Comparison of ENCODE assay signal across 1 cellular context in the genomic region with DNA sequence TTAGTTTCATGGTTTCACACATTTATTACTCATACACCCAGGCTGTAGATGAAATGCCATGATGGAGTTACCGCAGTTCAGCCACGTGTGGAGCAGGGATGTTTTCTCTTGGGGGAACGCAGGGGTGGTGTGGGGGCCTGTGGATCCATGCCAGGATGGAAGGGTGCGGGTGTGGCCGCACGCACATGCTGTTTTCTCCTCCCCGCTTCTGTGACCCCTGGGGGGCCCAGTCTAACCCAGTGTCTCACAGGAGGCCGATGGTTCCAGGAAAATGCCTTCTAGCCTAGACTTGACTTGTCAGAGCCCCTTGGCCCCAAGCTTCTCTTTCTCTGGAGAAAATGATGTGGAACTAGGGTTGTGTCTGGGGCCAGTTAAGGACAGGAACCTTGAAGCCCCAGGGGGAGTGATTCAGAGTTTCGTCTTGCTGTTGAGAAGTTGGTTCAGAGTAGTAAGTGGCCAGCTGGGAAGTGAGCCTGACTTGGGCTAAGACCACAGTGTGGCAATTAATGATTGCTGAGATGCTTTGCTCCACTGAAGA.
A peak's percentile ranks its signal among the peaks of the same experiment; 100 is the strongest.
TF ChIP-seq lines count a peak whose summit lies in the region.

No MANE protein-coding gene starts in this region.

TF ChIP-seq in K562, 482 proteins besides CTCF, POLR2A, EP300 and RAD21 (continued from another document and continues in another):
- no peak for TF ChIP-seq SIX5 (IDR thresholded peaks at IDR 0.05; ENCODE audit: borderline replicate concordance in 1 of 2, insufficient read depth in 1 of 2, low read depth in 1 of 2, low read length in 2 of 2)
- TF ChIP-seq, protein P1, sequence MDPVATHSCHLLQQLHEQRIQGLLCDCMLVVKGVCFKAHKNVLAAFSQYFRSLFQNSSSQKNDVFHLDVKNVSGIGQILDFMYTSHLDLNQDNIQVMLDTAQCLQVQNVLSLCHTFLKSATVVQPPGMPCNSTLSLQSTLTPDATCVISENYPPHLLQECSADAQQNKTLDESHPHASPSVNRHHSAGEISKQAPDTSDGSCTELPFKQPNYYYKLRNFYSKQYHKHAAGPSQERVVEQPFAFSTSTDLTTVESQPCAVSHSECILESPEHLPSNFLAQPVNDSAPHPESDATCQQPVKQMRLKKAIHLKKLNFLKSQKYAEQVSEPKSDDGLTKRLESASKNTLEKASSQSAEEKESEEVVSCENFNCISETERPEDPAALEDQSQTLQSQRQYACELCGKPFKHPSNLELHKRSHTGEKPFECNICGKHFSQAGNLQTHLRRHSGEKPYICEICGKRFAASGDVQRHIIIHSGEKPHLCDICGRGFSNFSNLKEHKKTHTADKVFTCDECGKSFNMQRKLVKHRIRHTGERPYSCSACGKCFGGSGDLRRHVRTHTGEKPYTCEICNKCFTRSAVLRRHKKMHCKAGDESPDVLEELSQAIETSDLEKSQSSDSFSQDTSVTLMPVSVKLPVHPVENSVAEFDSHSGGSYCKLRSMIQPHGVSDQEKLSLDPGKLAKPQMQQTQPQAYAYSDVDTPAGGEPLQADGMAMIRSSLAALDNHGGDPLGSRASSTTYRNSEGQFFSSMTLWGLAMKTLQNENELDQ (CRISPR knock-in tag; IDR thresholded peaks at IDR 0.05; ENCODE audit: borderline replicate concordance), result no peak
- TF ChIP-seq, protein P2, sequence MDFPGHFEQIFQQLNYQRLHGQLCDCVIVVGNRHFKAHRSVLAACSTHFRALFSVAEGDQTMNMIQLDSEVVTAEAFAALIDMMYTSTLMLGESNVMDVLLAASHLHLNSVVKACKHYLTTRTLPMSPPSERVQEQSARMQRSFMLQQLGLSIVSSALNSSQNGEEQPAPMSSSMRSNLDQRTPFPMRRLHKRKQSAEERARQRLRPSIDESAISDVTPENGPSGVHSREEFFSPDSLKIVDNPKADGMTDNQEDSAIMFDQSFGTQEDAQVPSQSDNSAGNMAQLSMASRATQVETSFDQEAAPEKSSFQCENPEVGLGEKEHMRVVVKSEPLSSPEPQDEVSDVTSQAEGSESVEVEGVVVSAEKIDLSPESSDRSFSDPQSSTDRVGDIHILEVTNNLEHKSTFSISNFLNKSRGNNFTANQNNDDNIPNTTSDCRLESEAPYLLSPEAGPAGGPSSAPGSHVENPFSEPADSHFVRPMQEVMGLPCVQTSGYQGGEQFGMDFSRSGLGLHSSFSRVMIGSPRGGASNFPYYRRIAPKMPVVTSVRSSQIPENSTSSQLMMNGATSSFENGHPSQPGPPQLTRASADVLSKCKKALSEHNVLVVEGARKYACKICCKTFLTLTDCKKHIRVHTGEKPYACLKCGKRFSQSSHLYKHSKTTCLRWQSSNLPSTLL (IDR thresholded peaks at IDR 0.05), result no peak
- TF ChIP-seq, protein P3, sequence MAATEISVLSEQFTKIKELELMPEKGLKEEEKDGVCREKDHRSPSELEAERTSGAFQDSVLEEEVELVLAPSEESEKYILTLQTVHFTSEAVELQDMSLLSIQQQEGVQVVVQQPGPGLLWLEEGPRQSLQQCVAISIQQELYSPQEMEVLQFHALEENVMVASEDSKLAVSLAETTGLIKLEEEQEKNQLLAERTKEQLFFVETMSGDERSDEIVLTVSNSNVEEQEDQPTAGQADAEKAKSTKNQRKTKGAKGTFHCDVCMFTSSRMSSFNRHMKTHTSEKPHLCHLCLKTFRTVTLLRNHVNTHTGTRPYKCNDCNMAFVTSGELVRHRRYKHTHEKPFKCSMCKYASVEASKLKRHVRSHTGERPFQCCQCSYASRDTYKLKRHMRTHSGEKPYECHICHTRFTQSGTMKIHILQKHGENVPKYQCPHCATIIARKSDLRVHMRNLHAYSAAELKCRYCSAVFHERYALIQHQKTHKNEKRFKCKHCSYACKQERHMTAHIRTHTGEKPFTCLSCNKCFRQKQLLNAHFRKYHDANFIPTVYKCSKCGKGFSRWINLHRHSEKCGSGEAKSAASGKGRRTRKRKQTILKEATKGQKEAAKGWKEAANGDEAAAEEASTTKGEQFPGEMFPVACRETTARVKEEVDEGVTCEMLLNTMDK (IDR thresholded peaks at IDR 0.05; ENCODE audit: borderline replicate concordance, insufficient read depth, low read depth, low read length, poor library complexity, severe bottlenecking), result no peak
- TF ChIP-seq, protein P4, sequence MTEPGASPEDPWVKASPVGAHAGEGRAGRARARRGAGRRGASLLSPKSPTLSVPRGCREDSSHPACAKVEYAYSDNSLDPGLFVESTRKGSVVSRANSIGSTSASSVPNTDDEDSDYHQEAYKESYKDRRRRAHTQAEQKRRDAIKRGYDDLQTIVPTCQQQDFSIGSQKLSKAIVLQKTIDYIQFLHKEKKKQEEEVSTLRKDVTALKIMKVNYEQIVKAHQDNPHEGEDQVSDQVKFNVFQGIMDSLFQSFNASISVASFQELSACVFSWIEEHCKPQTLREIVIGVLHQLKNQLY (CRISPR knock-in tag; conservative IDR thresholded peaks at IDR 0.05), result no peak
- TF ChIP-seq, protein P5, sequence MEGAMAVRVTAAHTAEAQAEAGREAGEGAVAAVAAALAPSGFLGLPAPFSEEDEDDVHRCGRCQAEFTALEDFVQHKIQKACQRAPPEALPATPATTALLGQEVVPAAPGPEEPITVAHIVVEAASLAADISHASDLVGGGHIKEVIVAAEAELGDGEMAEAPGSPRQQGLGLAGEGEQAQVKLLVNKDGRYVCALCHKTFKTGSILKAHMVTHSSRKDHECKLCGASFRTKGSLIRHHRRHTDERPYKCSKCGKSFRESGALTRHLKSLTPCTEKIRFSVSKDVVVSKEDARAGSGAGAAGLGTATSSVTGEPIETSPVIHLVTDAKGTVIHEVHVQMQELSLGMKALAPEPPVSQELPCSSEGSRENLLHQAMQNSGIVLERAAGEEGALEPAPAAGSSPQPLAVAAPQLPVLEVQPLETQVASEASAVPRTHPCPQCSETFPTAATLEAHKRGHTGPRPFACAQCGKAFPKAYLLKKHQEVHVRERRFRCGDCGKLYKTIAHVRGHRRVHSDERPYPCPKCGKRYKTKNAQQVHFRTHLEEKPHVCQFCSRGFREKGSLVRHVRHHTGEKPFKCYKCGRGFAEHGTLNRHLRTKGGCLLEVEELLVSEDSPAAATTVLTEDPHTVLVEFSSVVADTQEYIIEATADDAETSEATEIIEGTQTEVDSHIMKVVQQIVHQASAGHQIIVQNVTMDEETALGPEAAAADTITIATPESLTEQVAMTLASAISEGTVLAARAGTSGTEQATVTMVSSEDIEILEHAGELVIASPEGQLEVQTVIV (CRISPR knock-in tag; IDR thresholded peaks at IDR 0.05; ENCODE audit: borderline replicate concordance), result no peak
- no peak for TF ChIP-seq NBN (IDR thresholded peaks at IDR 0.05; ENCODE audit: low read depth)
- no peak for TF ChIP-seq KDM4B (IDR thresholded peaks at IDR 0.05; ENCODE audit: borderline replicate concordance in 2 of 2, low read depth in 1 of 2)
- no peak for TF ChIP-seq SOX6 (IDR thresholded peaks at IDR 0.05)
- TF ChIP-seq, protein P6, sequence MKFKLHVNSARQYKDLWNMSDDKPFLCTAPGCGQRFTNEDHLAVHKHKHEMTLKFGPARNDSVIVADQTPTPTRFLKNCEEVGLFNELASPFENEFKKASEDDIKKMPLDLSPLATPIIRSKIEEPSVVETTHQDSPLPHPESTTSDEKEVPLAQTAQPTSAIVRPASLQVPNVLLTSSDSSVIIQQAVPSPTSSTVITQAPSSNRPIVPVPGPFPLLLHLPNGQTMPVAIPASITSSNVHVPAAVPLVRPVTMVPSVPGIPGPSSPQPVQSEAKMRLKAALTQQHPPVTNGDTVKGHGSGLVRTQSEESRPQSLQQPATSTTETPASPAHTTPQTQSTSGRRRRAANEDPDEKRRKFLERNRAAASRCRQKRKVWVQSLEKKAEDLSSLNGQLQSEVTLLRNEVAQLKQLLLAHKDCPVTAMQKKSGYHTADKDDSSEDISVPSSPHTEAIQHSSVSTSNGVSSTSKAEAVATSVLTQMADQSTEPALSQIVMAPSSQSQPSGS (CRISPR knock-in tag; IDR thresholded peaks at IDR 0.05), result no peak
- TF ChIP-seq TEAD4 (IDR thresholded peaks at IDR 0.05; ENCODE audit: low read length), result no peak
- TF ChIP-seq TEAD4 (CRISPR knock-in tag; IDR thresholded peaks at IDR 0.05; ENCODE audit: borderline replicate concordance), result no peak
- no peak for TF ChIP-seq ZNF717 (CRISPR knock-in tag; IDR thresholded peaks at IDR 0.05)
- TF ChIP-seq, protein P7, sequence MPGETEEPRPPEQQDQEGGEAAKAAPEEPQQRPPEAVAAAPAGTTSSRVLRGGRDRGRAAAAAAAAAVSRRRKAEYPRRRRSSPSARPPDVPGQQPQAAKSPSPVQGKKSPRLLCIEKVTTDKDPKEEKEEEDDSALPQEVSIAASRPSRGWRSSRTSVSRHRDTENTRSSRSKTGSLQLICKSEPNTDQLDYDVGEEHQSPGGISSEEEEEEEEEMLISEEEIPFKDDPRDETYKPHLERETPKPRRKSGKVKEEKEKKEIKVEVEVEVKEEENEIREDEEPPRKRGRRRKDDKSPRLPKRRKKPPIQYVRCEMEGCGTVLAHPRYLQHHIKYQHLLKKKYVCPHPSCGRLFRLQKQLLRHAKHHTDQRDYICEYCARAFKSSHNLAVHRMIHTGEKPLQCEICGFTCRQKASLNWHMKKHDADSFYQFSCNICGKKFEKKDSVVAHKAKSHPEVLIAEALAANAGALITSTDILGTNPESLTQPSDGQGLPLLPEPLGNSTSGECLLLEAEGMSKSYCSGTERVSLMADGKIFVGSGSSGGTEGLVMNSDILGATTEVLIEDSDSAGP (CRISPR knock-in tag; IDR thresholded peaks at IDR 0.05), result no peak
- no peak for TF ChIP-seq RBM25 (IDR thresholded peaks at IDR 0.05; ENCODE audit: low read depth, low read length, severe bottlenecking)
- TF ChIP-seq TAF1 (IDR thresholded peaks at IDR 0.05; ENCODE audit: control insufficient read depth, extremely low read depth, insufficient read depth, low read length, severe bottlenecking), result no peak
- TF ChIP-seq, protein P8, sequence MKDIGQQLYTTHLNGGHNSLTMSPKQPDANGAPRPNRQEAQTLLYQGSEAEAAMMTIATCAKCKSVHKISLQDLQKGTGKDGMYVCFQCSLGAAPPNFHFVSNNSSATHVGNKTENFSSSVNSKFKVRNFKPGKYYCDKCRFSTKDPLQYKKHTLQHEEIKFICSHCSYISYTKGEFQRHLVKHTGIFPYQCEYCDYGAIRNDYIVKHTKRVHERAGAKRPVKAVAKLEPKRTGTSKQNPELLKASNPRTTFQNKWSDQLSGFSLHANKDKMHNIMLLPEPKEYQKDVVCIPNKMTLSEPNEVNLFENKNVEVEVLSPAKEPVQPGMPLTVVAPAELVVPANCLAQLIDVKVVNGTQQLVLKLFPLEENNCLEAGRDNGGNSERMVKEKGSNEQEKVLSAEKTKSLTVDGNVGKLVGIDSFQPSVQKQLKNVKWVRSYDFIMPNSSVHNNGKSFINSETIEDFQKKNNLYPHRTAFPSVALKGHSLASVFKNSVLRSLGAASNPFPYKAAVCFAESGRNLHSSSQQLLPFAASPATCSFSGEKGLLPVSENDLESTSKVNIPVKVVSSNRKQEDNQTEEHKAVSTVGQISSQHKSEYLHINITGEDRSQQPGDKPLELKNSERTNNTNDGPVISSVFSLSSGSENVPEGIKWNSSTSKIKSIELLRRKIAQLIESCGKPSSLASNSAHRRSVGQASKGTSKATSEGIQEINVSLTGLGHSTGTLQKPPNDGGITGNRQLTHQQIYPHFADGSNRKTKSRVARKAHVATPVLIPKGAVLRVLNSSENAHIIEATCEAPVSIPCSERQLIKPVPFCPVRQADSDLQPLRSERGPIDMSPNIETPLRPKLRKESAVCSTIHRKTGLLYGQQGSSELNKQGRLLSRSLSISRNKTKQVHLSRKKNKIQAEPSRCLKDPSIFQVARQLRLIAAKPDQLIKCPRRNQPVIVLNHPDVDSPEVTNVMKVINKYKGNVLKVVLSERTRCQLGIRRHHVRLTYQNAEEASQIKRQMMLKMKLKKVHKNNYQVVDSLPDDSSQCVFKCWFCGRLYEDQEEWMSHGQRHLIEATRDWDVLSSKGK (CRISPR knock-in tag; IDR thresholded peaks at IDR 0.05), result no peak
- no peak for TF ChIP-seq CHD4 (IDR thresholded peaks at IDR 0.05; ENCODE audit: insufficient read depth, insufficient replicate concordance, low read depth, low read length, poor library complexity, severe bottlenecking)
- TF ChIP-seq, protein P9, sequence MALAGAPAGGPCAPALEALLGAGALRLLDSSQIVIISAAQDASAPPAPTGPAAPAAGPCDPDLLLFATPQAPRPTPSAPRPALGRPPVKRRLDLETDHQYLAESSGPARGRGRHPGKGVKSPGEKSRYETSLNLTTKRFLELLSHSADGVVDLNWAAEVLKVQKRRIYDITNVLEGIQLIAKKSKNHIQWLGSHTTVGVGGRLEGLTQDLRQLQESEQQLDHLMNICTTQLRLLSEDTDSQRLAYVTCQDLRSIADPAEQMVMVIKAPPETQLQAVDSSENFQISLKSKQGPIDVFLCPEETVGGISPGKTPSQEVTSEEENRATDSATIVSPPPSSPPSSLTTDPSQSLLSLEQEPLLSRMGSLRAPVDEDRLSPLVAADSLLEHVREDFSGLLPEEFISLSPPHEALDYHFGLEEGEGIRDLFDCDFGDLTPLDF (CRISPR knock-in tag; IDR thresholded peaks at IDR 0.05), result no peak
- TF ChIP-seq MYBL2 (IDR thresholded peaks at IDR 0.05; ENCODE audit: low read depth), result no peak
- no peak for TF ChIP-seq MYBL2 (CRISPR knock-in tag; IDR thresholded peaks at IDR 0.05; ENCODE audit: borderline replicate concordance)
- TF ChIP-seq TAF15 (IDR thresholded peaks at IDR 0.05; ENCODE audit: low read depth, low read length), result no peak
- TF ChIP-seq GATAD2B (IDR thresholded peaks at IDR 0.05; ENCODE audit: borderline replicate concordance), result no peak
- no peak for TF ChIP-seq NCOA1 (IDR thresholded peaks at IDR 0.05; ENCODE audit: low read depth)
- no peak for TF ChIP-seq U2AF1 (optimal IDR thresholded peaks at IDR 0.05; ENCODE audit: low read depth, low read length)
- no peak for TF ChIP-seq ZNF668 (CRISPR knock-in tag; IDR thresholded peaks at IDR 0.05)
- no peak for TF ChIP-seq GABPA (tag; conservative IDR thresholded peaks at IDR 0.05; ENCODE audit: low read depth)
- TF ChIP-seq HDAC2 (IDR thresholded peaks at IDR 0.05), result no peak
- TF ChIP-seq ZBTB17 (CRISPR knock-in tag; IDR thresholded peaks at IDR 0.05), result no peak
- no peak for TF ChIP-seq JUNB (CRISPR knock-in tag; conservative IDR thresholded peaks at IDR 0.05)
- TF ChIP-seq, protein P10, sequence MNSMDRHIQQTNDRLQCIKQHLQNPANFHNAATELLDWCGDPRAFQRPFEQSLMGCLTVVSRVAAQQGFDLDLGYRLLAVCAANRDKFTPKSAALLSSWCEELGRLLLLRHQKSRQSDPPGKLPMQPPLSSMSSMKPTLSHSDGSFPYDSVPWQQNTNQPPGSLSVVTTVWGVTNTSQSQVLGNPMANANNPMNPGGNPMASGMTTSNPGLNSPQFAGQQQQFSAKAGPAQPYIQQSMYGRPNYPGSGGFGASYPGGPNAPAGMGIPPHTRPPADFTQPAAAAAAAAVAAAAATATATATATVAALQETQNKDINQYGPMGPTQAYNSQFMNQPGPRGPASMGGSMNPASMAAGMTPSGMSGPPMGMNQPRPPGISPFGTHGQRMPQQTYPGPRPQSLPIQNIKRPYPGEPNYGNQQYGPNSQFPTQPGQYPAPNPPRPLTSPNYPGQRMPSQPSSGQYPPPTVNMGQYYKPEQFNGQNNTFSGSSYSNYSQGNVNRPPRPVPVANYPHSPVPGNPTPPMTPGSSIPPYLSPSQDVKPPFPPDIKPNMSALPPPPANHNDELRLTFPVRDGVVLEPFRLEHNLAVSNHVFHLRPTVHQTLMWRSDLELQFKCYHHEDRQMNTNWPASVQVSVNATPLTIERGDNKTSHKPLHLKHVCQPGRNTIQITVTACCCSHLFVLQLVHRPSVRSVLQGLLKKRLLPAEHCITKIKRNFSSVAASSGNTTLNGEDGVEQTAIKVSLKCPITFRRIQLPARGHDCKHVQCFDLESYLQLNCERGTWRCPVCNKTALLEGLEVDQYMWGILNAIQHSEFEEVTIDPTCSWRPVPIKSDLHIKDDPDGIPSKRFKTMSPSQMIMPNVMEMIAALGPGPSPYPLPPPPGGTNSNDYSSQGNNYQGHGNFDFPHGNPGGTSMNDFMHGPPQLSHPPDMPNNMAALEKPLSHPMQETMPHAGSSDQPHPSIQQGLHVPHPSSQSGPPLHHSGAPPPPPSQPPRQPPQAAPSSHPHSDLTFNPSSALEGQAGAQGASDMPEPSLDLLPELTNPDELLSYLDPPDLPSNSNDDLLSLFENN (IDR thresholded peaks at IDR 0.05; ENCODE audit: low read depth in 2 of 2, low read length in 2 of 2), result no peak
- 0 out of 2 replicates have a peak, but pooled peaks have one; percentile 32 for TF ChIP-seq NFXL1 (CRISPR knock-in tag; IDR thresholded peaks at IDR 0.05)
- TF ChIP-seq ATF1 (CRISPR knock-in tag; IDR thresholded peaks at IDR 0.05), result no peak
- no peak for TF ChIP-seq ATF1 (tag; IDR thresholded peaks at IDR 0.05)
